Comparison of ENCODE assay signal across 29 cellular contexts in genomic region chr6:36073587-36073986, GRCh38. TPM values are rescaled to one million over a fixed set of nuclear protein-coding genes. Genes with fewer than 3 reads are reported as not detected.
DNase-seq lines count a peak whose midpoint lies in the region; ATAC-seq and TF ChIP-seq lines count a peak whose summit lies in the region.
"Had no signal": no experiment of that assay in that cellular context is flagged by ENCODE, and none has a peak within 500 bp of the region (broad histone marks: within the 10 kb centered on the region; RNA-seq: fewer than 3 reads in every experiment).

No MANE protein-coding gene starts in this region.

- H2AFZ ChIP-seq in PC-3 (ENCODE audit: low read length) (no peak overlapping the region), mesenchymal stem cell (ENCODE audit: low read depth, low read length) (no peak overlapping the region)

- no TSS peak for BruUV-seq in PC-3 (replicated peaks; lab: Mats Ljungman, UMichigan)

- no peak overlapping the region for H2BK15ac ChIP-seq in mesenchymal stem cell (ENCODE audit: low read depth, poor library complexity, severe bottlenecking)

- H3K4me1 ChIP-seq in CD8-positive, alpha-beta memory T cell (ENCODE audit: insufficient read depth, low read length), result peaks cover 1% of the 10 kb centered on the region
- no peaks in the 10 kb centered on the region for H3K4me1 ChIP-seq in PC-3 (ENCODE audit: insufficient read depth, low read length)
- H3K4me1 ChIP-seq in mesenchymal stem cell (ENCODE audit: control insufficient read depth, insufficient read depth, low read depth, low read length), result no peaks in the 10 kb centered on the region

- H3K36me3 ChIP-seq in CD8-positive, alpha-beta memory T cell (ENCODE audit: insufficient read depth, low read length), result peaks cover 18% of the 10 kb centered on the region
- H3K36me3 ChIP-seq in PC-3 (ENCODE audit: low read depth, low read length), result peaks cover 27% of the 10 kb centered on the region
- H3K36me3 ChIP-seq in mesenchymal stem cell (ENCODE audit: control insufficient read depth in 1 of 2, insufficient read depth in 2 of 2, low read depth in 1 of 2, low read length in 2 of 2), result peaks cover 3 to 50% of the 10 kb centered on the region in 2 experiments

- H3K9ac ChIP-seq in PC-3 (ENCODE audit: low read length) (no peak overlapping the region), mesenchymal stem cell (ENCODE audit: low read length) (no peak overlapping the region)

- peaks cover 14% of the 10 kb centered on the region for H3K79me1 ChIP-seq in mesenchymal stem cell (replicated peaks; ENCODE audit: low read length, poor library complexity, severe bottlenecking)

- intact Hi-C loops in PC-3 (cut with micrococcal nuclease), result no loop called here

- no peaks in the 10 kb centered on the region for H3K9me3 Mint-ChIP-seq in CD8-positive, alpha-beta memory T cell
- H3K9me3 Mint-ChIP-seq: activated B cell treated with CpG ODN at 0.5 μM for 24 hours; activated CD4-positive, alpha-beta T cell treated with anti-CD3 and anti-CD28 coated beads, Interleukin-2, amount 10 ng/mL, durations not matched to agents 7 days and 5 days; IgD-negative memory B cell had no signal

- DNase-seq in CD8-positive, alpha-beta memory T cell, result no peak
- DNase-seq in PC-3 (peak; percentile 12), epithelial cell of proximal tubule (ENCODE audit: low read depth) (no peak), NCI-H446 treated with DMSO at 0.1 percent for 48 hours (lab: John Stamatoyannopoulos, UW) (no peak), mesenchymal stem cell (no peak)
- DNase-seq in effector CD8-positive, alpha-beta T cell (lab: John Stamatoyannopoulos, UW), result no peak
- DNase-seq: activated B cell treated with CpG ODN at 0.5 μM for 24 hours; activated CD4-positive, alpha-beta T cell treated with anti-CD3 and anti-CD28 coated beads, Interleukin-2, amount 10 ng/mL, durations not matched to agents 7 days and 5 days; activated effector memory CD4-positive, alpha-beta T cell treated with Interleukin-2 at 50 U/mL for 16 hours; activated T-cell treated with anti-CD3 and anti-CD28 coated beads, Interleukin-2, amount 50 U/mL, for 1 hour; DMS153; dorsolateral prefrontal cortex; NCI-H1105; NCI-H187 treated with DMSO at 0.1 percent for 48 hours; NCI-H2171 treated with DMSO at 0.1 percent for 48 hours; NCI-H524 treated with DMSO at 0.1 percent for 48 hours; right lobe of liver; SHP77 treated with DMSO at 0.1 percent for 48 hours; stimulated activated CD4-positive, alpha-beta T cell treated with anti-CD3 and anti-CD28 coated beads, Interleukin-2, amount 100 ng/mL, for 48 hours; stomach; SW 1271 had no signal

- no peak overlapping the region for H3K4me3 Mint-ChIP-seq in CD8-positive, alpha-beta memory T cell
- H3K4me3 Mint-ChIP-seq: activated B cell treated with CpG ODN at 0.5 μM for 24 hours; activated CD4-positive, alpha-beta T cell treated with anti-CD3 and anti-CD28 coated beads, Interleukin-2, amount 10 ng/mL, durations not matched to agents 7 days and 5 days; activated naive CD8-positive, alpha-beta T cell; IgD-negative memory B cell had no signal

- H3F3A ChIP-seq in PC-3 (ENCODE audit: low read length, unreplicated experiment), result no peaks in the 10 kb centered on the region

- POLR2A ChIA-PET in CD8-positive, alpha-beta memory T cell (lab: Charles Lee), result interaction anchor here (1.3 kb wide), 1 partner anchor 58 kb away, joined by 3 read pairs; no protein-coding TSS in a partner anchor
- POLR2A ChIA-PET in PC-3 (lab: Charles Lee; ENCODE audit: unreplicated experiment), result interaction anchor here (0.6 kb wide), 1 partner anchor 38 kb away, joined by 3 read pairs; no protein-coding TSS in a partner anchor

- no peak overlapping the region for H4K8ac ChIP-seq in mesenchymal stem cell (ENCODE audit: low read length)

- no peaks in the 10 kb centered on the region for H3K27me3 ChIP-seq in CD8-positive, alpha-beta memory T cell (ENCODE audit: insufficient read depth, low read length, poor library complexity, severe bottlenecking)
- H3K27me3 ChIP-seq in PC-3 (ENCODE audit: low read length), result no peaks in the 10 kb centered on the region
- no peaks in the 10 kb centered on the region for H3K27me3 ChIP-seq in mesenchymal stem cell (ENCODE audit: control insufficient read depth in 1 of 2, insufficient read depth in 1 of 2, low read length in 2 of 2)
- H3K27me3 ChIP-seq: dorsolateral prefrontal cortex, right lobe of liver, stomach, vagina had no signal

- no peak overlapping the region for H2BK5ac ChIP-seq in mesenchymal stem cell (ENCODE audit: low read depth, low read length, poor library complexity, severe bottlenecking)

- H3K27me3 Mint-ChIP-seq in CD8-positive, alpha-beta memory T cell, result no peaks in the 10 kb centered on the region
- H3K27me3 Mint-ChIP-seq: activated B cell treated with CpG ODN at 0.5 μM for 24 hours; activated CD4-positive, alpha-beta T cell treated with anti-CD3 and anti-CD28 coated beads, Interleukin-2, amount 10 ng/mL, durations not matched to agents 7 days and 5 days; activated naive CD8-positive, alpha-beta T cell; IgD-negative memory B cell; progenitor cell of endocrine pancreas had no signal

- peak overlapping the region in 6 of 8 donors; percentile 2 to 73 (median 10) for H3K27ac Mint-ChIP-seq in CD8-positive, alpha-beta memory T cell
- H3K27ac Mint-ChIP-seq: activated B cell treated with CpG ODN at 0.5 μM for 24 hours; activated CD4-positive, alpha-beta T cell treated with anti-CD3 and anti-CD28 coated beads, Interleukin-2, amount 10 ng/mL, durations not matched to agents 7 days and 5 days; activated naive CD8-positive, alpha-beta T cell; progenitor cell of endocrine pancreas had no signal

- no peak overlapping the region for H3K4me3 ChIP-seq in CD8-positive, alpha-beta memory T cell (ENCODE audit: low read length)
- H3K4me3 ChIP-seq in PC-3 (ENCODE audit: low read length) (no peak overlapping the region), epithelial cell of proximal tubule (ENCODE audit: low read depth, low read length) (no peak overlapping the region), mesenchymal stem cell (ENCODE audit: insufficient read depth in 1 of 2, low read depth in 1 of 2, low read length in 2 of 2) (no peak overlapping the region)
- H3K4me3 ChIP-seq: dorsolateral prefrontal cortex, right lobe of liver, stomach, vagina had no signal

- no peaks in the 10 kb centered on the region for H3K9me3 ChIP-seq in CD8-positive, alpha-beta memory T cell (ENCODE audit: low read length)
- no peaks in the 10 kb centered on the region for H3K9me3 ChIP-seq in PC-3 (ENCODE audit: low read length)
- H3K9me3 ChIP-seq in mesenchymal stem cell (ENCODE audit: control insufficient read depth, low read length), result no peaks in the 10 kb centered on the region
- H3K9me3 ChIP-seq: right lobe of liver, stomach, vagina had no signal

- H3K4ac ChIP-seq in mesenchymal stem cell (ENCODE audit: low read depth in 1 of 2, low read length in 2 of 2), result no peak overlapping the region

- H2BK120ac ChIP-seq in mesenchymal stem cell (ENCODE audit: low read depth, low read length), result no peak overlapping the region

- H3K27ac ChIP-seq in 22Rv1 (no peak overlapping the region), PC-3 (ENCODE audit: low read length) (no peak overlapping the region), mesenchymal stem cell (ENCODE audit: low read length, poor library complexity, severe bottlenecking) (no peak overlapping the region)
- no peak overlapping the region for H3K27ac ChIP-seq in CD8-positive, alpha-beta memory T cell (ENCODE audit: low read depth, low read length)
- H3K27ac ChIP-seq: dorsolateral prefrontal cortex, right lobe of liver, stomach, vagina had no signal

- no peak overlapping the region for H4K91ac ChIP-seq in mesenchymal stem cell (ENCODE audit: low read length)

- peaks cover 0 to 47% (median 7%) of the 10 kb centered on the region in 3 donors for H3K36me3 Mint-ChIP-seq in CD8-positive, alpha-beta memory T cell
- H3K36me3 Mint-ChIP-seq: IgD-negative memory B cell had no signal

- H3K23ac ChIP-seq in mesenchymal stem cell (ENCODE audit: low read length in 2 of 2), result no peak overlapping the region

- peaks cover 15% of the 10 kb centered on the region for H4K20me1 ChIP-seq in PC-3 (ENCODE audit: low read length)

- no peaks in the 10 kb centered on the region for H3K9me2 ChIP-seq in PC-3 (replicated peaks; ENCODE audit: low read length)

- CTCF ChIA-PET in CD8-positive, alpha-beta memory T cell (lab: Charles Lee), result interaction anchor here (0.7 to 2.0 kb wide), 3 partner anchors 11 to 46 kb away, joined by 4 to 7 read pairs (median 4); partner anchors contain the start of gene MAPK14
- CTCF ChIA-PET in PC-3 (lab: Charles Lee), result interaction anchor here (0.7 kb wide), 1 partner anchor 45 kb away, joined by 4 read pairs; no protein-coding TSS in a partner anchor

- TF ChIP-seq CTCF in 22Rv1 (IDR thresholded peaks at IDR 0.05) (0 out of 2 replicates have a peak, but pooled peaks have one; percentile 9), PC-3 (conservative IDR thresholded peaks at IDR 0.05; ENCODE audit: low read depth, low read length) (no peak), epithelial cell of proximal tubule (conservative IDR thresholded peaks at IDR 0.05; ENCODE audit: low read depth, low read length) (peak; percentile 25)

- H3K4me2 ChIP-seq in PC-3 (ENCODE audit: low read length) (no peak overlapping the region), mesenchymal stem cell (ENCODE audit: low read length, poor library complexity, severe bottlenecking) (no peak overlapping the region)

- H2BK12ac ChIP-seq in mesenchymal stem cell (ENCODE audit: low read length in 2 of 2), result no peak overlapping the region

- peaks cover 39% of the 10 kb centered on the region for H3K79me2 ChIP-seq in PC-3 (ENCODE audit: low read length)

- no peak overlapping the region for H3K18ac ChIP-seq in mesenchymal stem cell (ENCODE audit: low read depth in 1 of 2, low read length in 2 of 2)

- H2AK5ac ChIP-seq in mesenchymal stem cell (ENCODE audit: low read length, severe bottlenecking), result no peak overlapping the region

- no peak for ATAC-seq in PC-3
- ATAC-seq in GM18498 (IDR thresholded peaks at IDR 0.05; ENCODE audit: unreplicated experiment), result no peak
- ATAC-seq: right lobe of liver had no signal

- peaks cover 33 to 58% (median 55%) of the 10 kb centered on the region in 3 donors for H3K4me1 Mint-ChIP-seq in CD8-positive, alpha-beta memory T cell

- H3K14ac ChIP-seq in mesenchymal stem cell (ENCODE audit: low read length in 2 of 2), result no peak overlapping the region

RNA-seq across cellular contexts. Expression of gene MAPK14, which starts 46.0 kb away (rescaled TPM):
- total RNA-seq in CD8-positive, alpha-beta memory T cell, result 10 to 100 TPM; 46.5 to 48.4 TPM
- polyA plus RNA-seq in CD8-positive, alpha-beta memory T cell, result 52.5 TPM
- total RNA-seq in PC-3 (2014; rRNA removed), result 53.7 and 56.8 TPM in 2 replicates
- total RNA-seq in epithelial cell of proximal tubule, result 27.3 and 36.5 TPM in 2 replicates
- polyA plus RNA-seq in mesenchymal stem cell (2013, experiment 1 of 2), result 22.9 TPM
- polyA plus RNA-seq in mesenchymal stem cell (2013, experiment 2 of 2), result 23.1 TPM

RNA-seq across cellular contexts. Expression of gene SLC26A8, which starts 49.1 kb away (rescaled TPM):
- total RNA-seq in CD8-positive, alpha-beta memory T cell, result not detected
- not detected for polyA plus RNA-seq in CD8-positive, alpha-beta memory T cell
- total RNA-seq in PC-3 (2014; rRNA removed), result not detected in 2 replicates
- 1.4 TPM in 1 of 2 replicates, not detected in the other for total RNA-seq in epithelial cell of proximal tubule
- polyA plus RNA-seq in mesenchymal stem cell (2013, experiment 1 of 2), result not detected
- not detected for polyA plus RNA-seq in mesenchymal stem cell (2013, experiment 2 of 2)
- total RNA-seq: activated B cell treated with CpG ODN at 0.5 μM for 24 hours; activated CD4-positive, alpha-beta T cell treated with anti-CD3 and anti-CD28 coated beads, Interleukin-2, amount 10 ng/mL, durations not matched to agents 7 days and 5 days; endothelial cell of umbilical vein; HT-29; progenitor cell of endocrine pancreas; vagina had no signal
- polyA plus RNA-seq: IgD-negative memory B cell had no signal

RNA-seq across cellular contexts. Expression of gene MAPK13, which starts 56.7 kb away (rescaled TPM):
- total RNA-seq in CD8-positive, alpha-beta memory T cell, result 10 to 100 TPM; 75.7 to 77.3 TPM
- polyA plus RNA-seq in CD8-positive, alpha-beta memory T cell, result 46.4 TPM
- total RNA-seq in PC-3 (2014; rRNA removed), result 36.9 and 41.4 TPM in 2 replicates
- total RNA-seq in epithelial cell of proximal tubule, result 33.8 and 44.6 TPM in 2 replicates
- polyA plus RNA-seq in mesenchymal stem cell (2013, experiment 1 of 2), result 29.8 TPM
- polyA plus RNA-seq in mesenchymal stem cell (2013, experiment 2 of 2), result 28.9 TPM
